ENCODE assay signal across 8 cellular contexts in genomic region chr1:8202182-8202905, GRCh38.
DNase-seq lines count a peak whose midpoint lies in the region; ATAC-seq and TF ChIP-seq lines count a peak whose summit lies in the region.

No MANE protein-coding gene starts in this region.

- H3K4me3 ChIP-seq in MG63 (no peak overlapping the region), colonic mucosa (no peak overlapping the region), lower lobe of right lung (peak overlapping the region; percentile 19), tibial artery (peak overlapping the region in 1 of 2 donors; percentile 35), OCI-LY7 (ENCODE audit: low read depth, low read length, poor library complexity, severe bottlenecking) (no peak overlapping the region)

- H3K4me2 ChIP-seq in OCI-LY7 (ENCODE audit: low read length) = no peak overlapping the region

- CTCF ChIA-PET in OCI-LY7 (lab: Charles Lee; ENCODE audit: unreplicated experiment) = no interaction called here

- H3K79me2 ChIP-seq in OCI-LY7 (ENCODE audit: insufficient read depth, low read depth, low read length) = no peaks in the 10 kb centered on the region

- POLR2A ChIA-PET in OCI-LY7 (lab: Charles Lee) = interaction anchor here (1.2 kb wide), 1 partner anchor 10 kb away, joined by 3 read pairs; no protein-coding TSS in a partner anchor

- no peak overlapping the region for H2AFZ ChIP-seq in OCI-LY7 (ENCODE audit: low read length)

- H3K4me1 ChIP-seq in colonic mucosa (no peaks in the 10 kb centered on the region), lower lobe of right lung (peaks cover 51% of the 10 kb centered on the region), tibial artery (peaks cover 0 to 69% (median 61%) of the 10 kb centered on the region in 4 donors), OCI-LY7 (ENCODE audit: insufficient read depth, low read length, poor library complexity, severe bottlenecking) (no peaks in the 10 kb centered on the region)

- DNase-seq in MG63 (peak; percentile 72), colonic mucosa (peak; percentile 64), lower lobe of right lung (peak; percentile 64), tibial artery (peak; percentile 83 to 95), OCI-LY7 (ENCODE audit: low spot score) (no peak)

- intact Hi-C loops in colonic mucosa (cut with DNase I) (no loop called here), lower lobe of right lung (cut with DNase I) (no loop called here), tibial artery (cut with DNase I; ENCODE audit: low total_unique reads) (loop anchor here (5.0 kb wide), 1 partner anchor 80 kb away; no protein-coding TSS in a partner anchor), OCI-LY7 (cut with micrococcal nuclease; ENCODE audit: unreplicated experiment) (no loop called here)

- BruUV-seq in OCI-LY7 (replicated peaks; lab: Mats Ljungman, UMichigan) = no TSS peak

- ATAC-seq in lower lobe of right lung (peak; percentile 76 to 82), HG03571 (IDR thresholded peaks at IDR 0.05; ENCODE audit: unreplicated experiment) (no peak), GM21381 (IDR thresholded peaks at IDR 0.05; ENCODE audit: unreplicated experiment) (no peak), HG02970 (IDR thresholded peaks at IDR 0.05; ENCODE audit: low FRiP score, unreplicated experiment) (no peak)

- H3K9me3 ChIP-seq in MG63 (no peaks in the 10 kb centered on the region), colonic mucosa (no peaks in the 10 kb centered on the region), lower lobe of right lung (no peaks in the 10 kb centered on the region), tibial artery (no peaks in the 10 kb centered on the region), OCI-LY7 (ENCODE audit: low read length) (no peaks in the 10 kb centered on the region)

- H3K27ac ChIP-seq in colonic mucosa = no peak overlapping the region
- peak overlapping the region; percentile 75 for H3K27ac ChIP-seq in lower lobe of right lung
- peak overlapping the region; percentile 96 for H3K27ac ChIP-seq in tibial artery
- H3K27ac ChIP-seq in OCI-LY7 (ENCODE audit: low read depth, low read length, poor library complexity, severe bottlenecking) = no peak overlapping the region

- H4K20me1 ChIP-seq in OCI-LY7 (ENCODE audit: insufficient read depth, low read length) = no peaks in the 10 kb centered on the region

- no peaks in the 10 kb centered on the region for H3K9me2 ChIP-seq in OCI-LY7 (ENCODE audit: insufficient read depth, low read length)

- no peak overlapping the region for H3K9ac ChIP-seq in colonic mucosa (ENCODE audit: low read depth in 2 of 2, low read length in 2 of 2)

- TF ChIP-seq CTCF in colonic mucosa (IDR thresholded peaks at IDR 0.05) = no peak
- TF ChIP-seq CTCF in lower lobe of right lung (IDR thresholded peaks at IDR 0.05) = no peak
- no peak for TF ChIP-seq CTCF in tibial artery (IDR thresholded peaks at IDR 0.05)
- TF ChIP-seq CTCF in OCI-LY7 (conservative IDR thresholded peaks at IDR 0.05; ENCODE audit: low read length) = no peak

- H3K27me3 ChIP-seq in MG63 (no peaks in the 10 kb centered on the region), colonic mucosa (no peaks in the 10 kb centered on the region), lower lobe of right lung (ENCODE audit: low read depth) (no peaks in the 10 kb centered on the region), tibial artery (no peaks in the 10 kb centered on the region)

- no peaks in the 10 kb centered on the region for H3K36me3 ChIP-seq in MG63
- H3K36me3 ChIP-seq in colonic mucosa = no peaks in the 10 kb centered on the region
- no peaks in the 10 kb centered on the region for H3K36me3 ChIP-seq in lower lobe of right lung
- H3K36me3 ChIP-seq in tibial artery = no peaks in the 10 kb centered on the region
- H3K36me3 ChIP-seq in OCI-LY7 (ENCODE audit: insufficient read depth, low read length) = no peaks in the 10 kb centered on the region

Comparison
In these comparisons a context has a peak if more than half of its experiments do, and no peak if none do; other contexts are left out.
1. H3K27ac ChIP-seq: peak in lower lobe of right lung (single experiment) and tibial artery (2 of 2); none in colonic mucosa (single experiment) and OCI-LY7 (single experiment).
2. ATAC-seq: peak in lower lobe of right lung (2 of 2); none in HG03571 (single experiment), GM21381 (single experiment) and HG02970 (single experiment).